Comparison of ENCODE assay signal across 16 cellular contexts in genomic region chr12:51318057-51318806, GRCh38. TPM values are rescaled to one million over a fixed set of nuclear protein-coding genes. Genes with fewer than 3 reads are reported as not detected.
DNase-seq lines count a peak whose midpoint lies in the region; ATAC-seq and TF ChIP-seq lines count a peak whose summit lies in the region.
"Not testable (repeated sequence)": the region's sequence is repeated elsewhere in the genome, so short reads cannot be mapped to it uniquely, and the experiment has no call there.
"Had no signal": no experiment of that assay in that cellular context is flagged by ENCODE, and none has a peak within 500 bp of the region (broad histone marks: within the 10 kb centered on the region; RNA-seq: fewer than 3 reads in every experiment).

No MANE protein-coding gene starts in this region.

- not testable (repeated sequence) for H3K9me2 ChIP-seq in GM23338 (ENCODE audit: insufficient read depth); PC-3 (replicated peaks; ENCODE audit: low read length)

- not testable (repeated sequence) for DNase-seq in GM23338 (ENCODE audit: low spot score); PC-3; activated CD4-positive, alpha-beta memory T cell treated with anti-CD3 and anti-CD28 coated beads, Interleukin-2, amount 10 ng/mL, durations not matched to agents 7 days and 5 days; naive B cell; stimulated activated effector memory CD8-positive, alpha-beta T cell treated with anti-CD3 and anti-CD28 coated beads, Interleukin-12 subunit alpha, Interleukin-12 subunit beta, amount 100 ng/mL, for 72 hours (ENCODE audit: low spot score in 2 of 2)
- DNase-seq in epithelial cell of esophagus (ENCODE audit: low read depth) = peak; percentile 27

- not testable (repeated sequence) for H3K79me2 ChIP-seq in GM23338 (replicated peaks; ENCODE audit: insufficient read depth); PC-3 (ENCODE audit: low read length)

- H3K4me2 ChIP-seq in BLaER1 (peak overlapping the region; percentile 94; the same call in 1 of the 2 replicates), PC-3 (ENCODE audit: low read length) (peak overlapping the region; percentile 12; the same call in 1 of the 2 replicates)
- not testable (repeated sequence) for H3K4me2 ChIP-seq in GM23338

- not testable (repeated sequence) for H3K4me3 Mint-ChIP-seq in GM23338
- peak overlapping the region; percentile 88 for H3K4me3 Mint-ChIP-seq in activated CD4-positive, alpha-beta memory T cell treated with anti-CD3 and anti-CD28 coated beads, Interleukin-2, amount 10 ng/mL, durations not matched to agents 7 days and 5 days
- peak overlapping the region; percentile 58 for H3K4me3 Mint-ChIP-seq in activated naive CD8-positive, alpha-beta T cell
- peak overlapping the region; percentile 70 to 95 (median 87) for H3K4me3 Mint-ChIP-seq in naive B cell
- H3K4me3 Mint-ChIP-seq in stimulated activated effector memory CD8-positive, alpha-beta T cell treated with anti-CD3 and anti-CD28 coated beads, Interleukin-12 subunit alpha, Interleukin-12 subunit beta, amount 100 ng/mL, for 72 hours = peak overlapping the region; percentile 41

- not testable (repeated sequence) for H3K9ac ChIP-seq in BLaER1; PC-3 (ENCODE audit: low read length)

- BruUV-seq in PC-3 (replicated peaks; lab: Mats Ljungman, UMichigan) = not testable (repeated sequence)

- not testable (repeated sequence) for H3F3A ChIP-seq in GM23338 (replicated peaks; ENCODE audit: low read depth); PC-3 (ENCODE audit: low read length, unreplicated experiment)

- not testable (repeated sequence) for H3K27ac ChIP-seq in BLaER1; GM23338 (ENCODE audit: low read depth); PC-3 (ENCODE audit: low read length)

- not testable (repeated sequence) for H3K27me3 Mint-ChIP-seq in GM23338 (ENCODE audit: insufficient read depth, low read depth, poor library complexity); activated CD4-positive, alpha-beta memory T cell treated with anti-CD3 and anti-CD28 coated beads, Interleukin-2, amount 10 ng/mL, durations not matched to agents 7 days and 5 days; activated naive CD8-positive, alpha-beta T cell; naive B cell

- H3K9me3 Mint-ChIP-seq in GM23338; activated CD4-positive, alpha-beta memory T cell treated with anti-CD3 and anti-CD28 coated beads, Interleukin-2, amount 10 ng/mL, durations not matched to agents 7 days and 5 days; activated naive CD8-positive, alpha-beta T cell (ENCODE audit: low read depth); naive B cell; stimulated activated effector memory CD8-positive, alpha-beta T cell treated with anti-CD3 and anti-CD28 coated beads, Interleukin-12 subunit alpha, Interleukin-12 subunit beta, amount 100 ng/mL, for 72 hours: not testable (repeated sequence)

- not testable (repeated sequence) for H3K36me3 ChIP-seq in BLaER1; GM23338 (ENCODE audit: insufficient read depth); PC-3 (ENCODE audit: low read depth, low read length)

- not testable (repeated sequence) for H3K27ac Mint-ChIP-seq in GM23338
- H3K27ac Mint-ChIP-seq in activated CD4-positive, alpha-beta memory T cell treated with anti-CD3 and anti-CD28 coated beads, Interleukin-2, amount 10 ng/mL, durations not matched to agents 7 days and 5 days = peak overlapping the region; percentile 99
- peak overlapping the region; percentile 94 for H3K27ac Mint-ChIP-seq in activated naive CD8-positive, alpha-beta T cell
- H3K27ac Mint-ChIP-seq in naive B cell = peak overlapping the region; percentile 57 to 95 (median 84)
- peak overlapping the region; percentile 97 for H3K27ac Mint-ChIP-seq in stimulated activated effector memory CD8-positive, alpha-beta T cell treated with anti-CD3 and anti-CD28 coated beads, Interleukin-12 subunit alpha, Interleukin-12 subunit beta, amount 100 ng/mL, for 72 hours

- peaks cover 52% of the 10 kb centered on the region for H3K4me1 ChIP-seq in BLaER1
- peaks cover 19% of the 10 kb centered on the region for H3K4me1 ChIP-seq in GM23338 (ENCODE audit: insufficient read depth)
- not testable (repeated sequence) for H3K4me1 ChIP-seq in PC-3 (ENCODE audit: insufficient read depth, low read length)

- H3K27me3 ChIP-seq in BLaER1; GM23338 (ENCODE audit: insufficient read depth); PC-3 (ENCODE audit: low read length): not testable (repeated sequence)

- peaks cover 24% of the 10 kb centered on the region for H3K4me1 Mint-ChIP-seq in GM23338
- peaks cover 66% of the 10 kb centered on the region for H3K4me1 Mint-ChIP-seq in activated CD4-positive, alpha-beta memory T cell treated with anti-CD3 and anti-CD28 coated beads, Interleukin-2, amount 10 ng/mL, durations not matched to agents 7 days and 5 days
- peaks cover 76% of the 10 kb centered on the region for H3K4me1 Mint-ChIP-seq in activated naive CD8-positive, alpha-beta T cell (ENCODE audit: low read depth)
- H3K4me1 Mint-ChIP-seq in naive B cell = peaks cover 64 to 71% (median 68%) of the 10 kb centered on the region in 3 donors
- H3K4me1 Mint-ChIP-seq in stimulated activated effector memory CD8-positive, alpha-beta T cell treated with anti-CD3 and anti-CD28 coated beads, Interleukin-12 subunit alpha, Interleukin-12 subunit beta, amount 100 ng/mL, for 72 hours = peaks cover 70% of the 10 kb centered on the region

- H3K9me3 ChIP-seq in BLaER1; PC-3 (ENCODE audit: low read length): not testable (repeated sequence)

- TF ChIP-seq CTCF in GM23338 (conservative IDR thresholded peaks at IDR 0.05; ENCODE audit: low read depth in 2 of 2); PC-3 (conservative IDR thresholded peaks at IDR 0.05; ENCODE audit: low read depth, low read length); epithelial cell of esophagus (IDR thresholded peaks at IDR 0.05; ENCODE audit: insufficient read depth, low read depth, low read length, missing control alignments): not testable (repeated sequence)

- H4K20me1 ChIP-seq in BLaER1; GM23338 (replicated peaks; ENCODE audit: insufficient read depth); PC-3 (ENCODE audit: low read length): not testable (repeated sequence)

- ATAC-seq in GM23338; PC-3; naive B cell (ENCODE audit: low read depth in 2 of 2): not testable (repeated sequence)
- ATAC-seq in stimulated activated effector memory CD8-positive, alpha-beta T cell treated with anti-CD3 and anti-CD28 coated beads, Interleukin-12 subunit alpha, Interleukin-12 subunit beta, amount 100 ng/mL, for 72 hours = peak; percentile 42

- not testable (repeated sequence) for H3K4me3 ChIP-seq in BLaER1; GM23338; PC-3 (ENCODE audit: low read length); epithelial cell of esophagus (ENCODE audit: low read length)

- POLR2A ChIA-PET in PC-3 (lab: Charles Lee; ENCODE audit: unreplicated experiment) = interaction anchor here (0.5 kb wide), 1 partner anchor 23 kb away, joined by 3 read pairs; no protein-coding TSS in a partner anchor
- POLR2A ChIA-PET in activated CD4-positive, alpha-beta memory T cell treated with anti-CD3 and anti-CD28 coated beads, Interleukin-2, amount 10 ng/mL, durations not matched to agents 7 days and 5 days (lab: Charles Lee) = interaction anchor here (0.5 to 7.2 kb wide), 11 partner anchors 9 to 269 kb away, joined by 3 to 65 read pairs (median 6); partner anchors contain the start of genes DAZAP2, LETMD1 and POU6F1

- H3K36me3 Mint-ChIP-seq in GM23338 (ENCODE audit: low read depth); activated naive CD8-positive, alpha-beta T cell: not testable (repeated sequence)
- H3K36me3 Mint-ChIP-seq in activated CD4-positive, alpha-beta memory T cell treated with anti-CD3 and anti-CD28 coated beads, Interleukin-2, amount 10 ng/mL, durations not matched to agents 7 days and 5 days (ENCODE audit: low read depth) = peaks cover 71% of the 10 kb centered on the region
- H3K36me3 Mint-ChIP-seq in naive B cell = peaks cover 6 to 12% of the 10 kb centered on the region in 2 donors
- H3K36me3 Mint-ChIP-seq in stimulated activated effector memory CD8-positive, alpha-beta T cell treated with anti-CD3 and anti-CD28 coated beads, Interleukin-12 subunit alpha, Interleukin-12 subunit beta, amount 100 ng/mL, for 72 hours = peaks cover 93% of the 10 kb centered on the region

- CTCF ChIA-PET in PC-3 (lab: Charles Lee) = not testable (repeated sequence)
- CTCF ChIA-PET in activated CD4-positive, alpha-beta memory T cell treated with anti-CD3 and anti-CD28 coated beads, Interleukin-2, amount 10 ng/mL, durations not matched to agents 7 days and 5 days (lab: Charles Lee) = interaction anchor here (0.6 to 4.8 kb wide), 8 partner anchors 9 to 91 kb away, joined by 3 to 44 read pairs (median 3); no protein-coding TSS in a partner anchor

- intact Hi-C loops in PC-3 (cut with micrococcal nuclease) = not testable (repeated sequence)

- peak overlapping the region; percentile 89; the same call in 1 of the 2 replicates for H2AFZ ChIP-seq in GM23338
- H2AFZ ChIP-seq in PC-3 (ENCODE audit: low read length) = 0 out of 2 replicates have a peak overlapping the region, but pooled peaks have one; percentile 16

RNA-seq across cellular contexts. Expression of gene BIN2, which starts 5.7 kb away (rescaled TPM):
- 0.23 TPM in 1 of 2 replicates, not detected in the other for total RNA-seq in GM23338 (2014; rRNA removed; shearing (Covaris generic))
- polyA plus RNA-seq in GM23338 (2016; fragmentation: Nextera tagmentation; extraction: Ambion mirVana) (0.17 TPM in 1 of 2 replicates, not detected in the other), naive B cell (ENCODE audit: low read depth in 6 of 6) (100 to 1,000 TPM in 2 of 6 donors, 10 to 100 TPM in 4; 74.2 to 140 (median 86.5) TPM)
- not detected in 2 replicates for total RNA-seq in PC-3 (2014; rRNA removed)
- 100 to 1,000 TPM; 206 to 214 TPM for total RNA-seq in activated CD4-positive, alpha-beta memory T cell treated with anti-CD3 and anti-CD28 coated beads, Interleukin-2, amount 10 ng/mL, durations not matched to agents 7 days and 5 days

RNA-seq across cellular contexts. Expression of gene CELA1, which starts 28.2 kb away (rescaled TPM):
- total RNA-seq in GM23338 (2014; rRNA removed; shearing (Covaris generic)) = not detected in 2 replicates
- polyA plus RNA-seq in GM23338 (2016; fragmentation: Nextera tagmentation; extraction: Ambion mirVana) (not detected in 2 replicates), naive B cell (ENCODE audit: low read depth in 6 of 6) (not detected)
- not detected in 2 replicates for total RNA-seq in PC-3 (2014; rRNA removed)
- not detected for total RNA-seq in activated CD4-positive, alpha-beta memory T cell treated with anti-CD3 and anti-CD28 coated beads, Interleukin-2, amount 10 ng/mL, durations not matched to agents 7 days and 5 days
- total RNA-seq: gastroesophageal sphincter, H7, HT1080, left ventricle myocardium inferior, mononuclear cell, posterior vena cava, sciatic nerve, subcutaneous adipose tissue had no signal

RNA-seq across cellular contexts. Expression of gene SMAGP, which starts 48.0 kb away (rescaled TPM):
- total RNA-seq in GM23338 (2014; rRNA removed; shearing (Covaris generic)) = 7.1 and 8.2 TPM in 2 replicates
- polyA plus RNA-seq in GM23338 (2016; fragmentation: Nextera tagmentation; extraction: Ambion mirVana) = 3.9 and 4.7 TPM in 2 replicates
- 55.3 and 62.5 TPM in 2 replicates for total RNA-seq in PC-3 (2014; rRNA removed)
- 1 to 10 TPM; 1.8 to 3.1 TPM for total RNA-seq in activated CD4-positive, alpha-beta memory T cell treated with anti-CD3 and anti-CD28 coated beads, Interleukin-2, amount 10 ng/mL, durations not matched to agents 7 days and 5 days
- polyA plus RNA-seq in naive B cell (ENCODE audit: low read depth in 6 of 6) = 10 to 100 TPM; 26.8 to 55.3 (median 41.1) TPM

Comparison
In these comparisons a context has a peak if more than half of its experiments do, and no peak if none do; other contexts are left out.
1. RNA of gene BIN2, which starts 5.7 kb away (total RNA-seq): 206 to 214 TPM in activated CD4-positive, alpha-beta memory T cell treated with anti-CD3 and anti-CD28 coated beads, Interleukin-2, amount 10 ng/mL, durations not matched to agents 7 days and 5 days; 0.23 TPM in GM23338 and not detected in PC-3; every median in the first group is over 100 times any median in the second.